21 cellular contexts compared by ENCODE assay signal in the genomic region with DNA sequence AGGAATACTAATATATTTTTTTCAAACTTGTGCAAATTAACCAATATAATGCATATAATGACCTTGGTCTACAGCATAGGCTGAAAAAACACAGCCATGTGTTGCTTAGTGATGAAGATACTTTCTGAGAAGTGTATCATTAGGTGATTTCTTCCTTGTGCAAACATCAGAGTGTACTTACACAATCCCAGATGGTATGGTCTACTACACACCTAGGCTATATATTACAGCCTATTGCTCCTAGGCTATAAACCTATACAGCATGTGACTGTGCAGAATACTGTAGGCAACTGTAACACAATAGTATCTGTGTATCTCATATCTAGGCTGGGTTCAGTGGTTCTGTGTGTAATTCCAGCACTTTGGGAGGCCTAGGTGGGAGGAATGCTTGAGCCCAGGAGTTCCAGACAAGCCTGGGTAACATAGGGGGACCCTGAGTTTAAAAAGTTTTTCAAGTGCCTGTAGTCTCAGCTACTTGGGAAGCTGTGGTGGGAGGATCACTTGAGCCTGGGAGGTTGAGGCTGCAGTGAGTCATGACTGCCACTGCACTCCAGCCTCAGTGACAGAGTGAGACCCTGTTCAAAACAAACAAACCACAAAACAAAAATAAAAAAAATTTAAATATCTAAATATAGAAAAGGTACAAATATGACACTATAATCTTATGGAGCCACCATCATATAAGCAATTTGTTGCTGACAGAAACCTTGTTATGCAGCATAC.
"Had no signal": no experiment of that assay in that cellular context is flagged by ENCODE, and none has a peak within 500 bp of the region (broad histone marks: within the 10 kb centered on the region; RNA-seq: fewer than 3 reads in every experiment).

No MANE protein-coding gene starts in this region.

- DNase-seq: activated B cell treated with CpG ODN at 0.5 μM for 24 hours; activated CD4-positive, alpha-beta T cell treated with anti-CD3 and anti-CD28 coated beads for 1 hour; activated CD4-positive, alpha-beta T cell treated with anti-CD3 and anti-CD28 coated beads, Interleukin-2, amount 10 ng/mL, durations not matched to agents 24 days and 14 days; activated CD4-positive, alpha-beta T cell treated with anti-CD3 and anti-CD28 coated beads, Interleukin-2, amount 50 U/mL, for 48 hours; activated CD8-positive, alpha-beta memory T cell treated with anti-CD3 and anti-CD28 coated beads, Interleukin-2, amount 10 ng/mL, durations not matched to agents 7 days and 5 days; activated effector memory CD4-positive, alpha-beta T cell treated with Interleukin-2 at 50 U/mL for 16 hours; activated naive CD4-positive, alpha-beta T cell treated with Interleukin-2 at 50 U/mL for 16 hours; activated T-cell treated with anti-CD3 and anti-CD28 coated beads, Interleukin-2, amount 50 U/mL, for 24 hours; amygdala; KG1; NCI-H1048; NCI-H1930; NCI-H345; NCI-H82; SIG-M5; T-helper 17 cell; T-helper 9 cell had no signal

- H3K27ac ChIP-seq: cardiac muscle cell had no signal

- FAIRE-seq: astrocyte, colon had no signal

- ATAC-seq: activated CD8-positive, alpha-beta memory T cell treated with anti-CD3 and anti-CD28 coated beads, Interleukin-2, amount 10 ng/mL, durations not matched to agents 7 days and 5 days; activated naive CD4-positive, alpha-beta T cell treated with anti-CD3 and anti-CD28 coated beads, Interleukin-2, amount 50 U/mL, for 72 hours; T-helper 17 cell had no signal

- H3K36me3 ChIP-seq: cardiac muscle cell had no signal

- H3K4me3 ChIP-seq: cardiac muscle cell had no signal

- H3K27me3 ChIP-seq: cardiac muscle cell had no signal
